21 cellular contexts compared by ENCODE assay signal in genomic region chr4:110848787-110849186, GRCh38.
A peak's percentile ranks its signal among the peaks of the same experiment; 100 is the strongest.
DNase-seq lines count a peak whose midpoint lies in the region; TF ChIP-seq lines count a peak whose summit lies in the region.
"Had no signal": no experiment of that assay in that cellular context is flagged by ENCODE, and none has a peak within 500 bp of the region (broad histone marks: within the 10 kb centered on the region; RNA-seq: fewer than 3 reads in every experiment).

No MANE protein-coding gene starts in this region.

- H3K4me3 ChIP-seq in OCI-LY3 (ENCODE audit: low read length): no peak overlapping the region
- no peak overlapping the region for H3K4me3 ChIP-seq in smooth muscle cell
- H3K4me3 ChIP-seq: A549; BLaER1 treated with 17β-estradiol and CSF1 and Interleukin-3, amounts not matched to agents 10 nM and 100 nM; GM23338; HAP-1 had no signal

- TF ChIP-seq CTCF in OCI-LY3 (IDR thresholded peaks at IDR 0.05; ENCODE audit: low read depth, low read length) (no peak), mesothelial cell of epicardium (IDR thresholded peaks at IDR 0.05; ENCODE audit: unreplicated experiment) (no peak), smooth muscle cell (IDR thresholded peaks at IDR 0.05; ENCODE audit: borderline replicate concordance, insufficient read depth, poor library complexity, severe bottlenecking) (no peak)

- peak overlapping the region; percentile 71 for H3K27ac Mint-ChIP-seq in mesothelial cell of epicardium
- H3K27ac Mint-ChIP-seq: CD14-positive monocyte; CD4-positive, alpha-beta T cell; CD8-positive, alpha-beta memory T cell; GM23338 had no signal

- H3K79me2 ChIP-seq in OCI-LY3 (ENCODE audit: low read length) (no peaks in the 10 kb centered on the region), smooth muscle cell (ENCODE audit: low read depth) (peaks cover 24% of the 10 kb centered on the region)

- H3K36me3 Mint-ChIP-seq in mesothelial cell of epicardium: no peaks in the 10 kb centered on the region
- H3K36me3 Mint-ChIP-seq: CD14-positive monocyte; CD8-positive, alpha-beta memory T cell had no signal

- no peaks in the 10 kb centered on the region for H3K27me3 Mint-ChIP-seq in mesothelial cell of epicardium (ENCODE audit: low read depth)
- H3K27me3 Mint-ChIP-seq: CD4-positive, alpha-beta T cell; CD8-positive, alpha-beta memory T cell had no signal

- H3K9me3 ChIP-seq in OCI-LY3 (ENCODE audit: insufficient read depth, low read length) (no peaks in the 10 kb centered on the region), smooth muscle cell (replicated peaks; ENCODE audit: low read depth) (no peaks in the 10 kb centered on the region)
- H3K9me3 ChIP-seq: A549; BE2C; BLaER1 treated with 17β-estradiol and CSF1 and Interleukin-3, amounts not matched to agents 10 nM and 100 nM; HAP-1 had no signal

- H3K9me3 Mint-ChIP-seq in mesothelial cell of epicardium: no peaks in the 10 kb centered on the region
- H3K9me3 Mint-ChIP-seq: CD4-positive, alpha-beta T cell; GM23338 had no signal

- H3K27me3 ChIP-seq in OCI-LY3 (ENCODE audit: low read depth, low read length): no peaks in the 10 kb centered on the region
- no peaks in the 10 kb centered on the region for H3K27me3 ChIP-seq in smooth muscle cell (ENCODE audit: low read depth)
- H3K27me3 ChIP-seq: BLaER1 treated with 17β-estradiol and CSF1 and Interleukin-3, amounts not matched to agents 10 nM and 100 nM had no signal

- peak overlapping the region; percentile 72; the same call in 1 of the 2 replicates for H3K4me2 ChIP-seq in OCI-LY3 (ENCODE audit: low read length)
- H3K4me2 ChIP-seq in smooth muscle cell: peak overlapping the region; percentile 68
- H3K4me2 ChIP-seq: A549; BLaER1 treated with 17β-estradiol and CSF1 and Interleukin-3, amounts not matched to agents 10 nM and 100 nM; GM23338 had no signal

- H3K4me1 Mint-ChIP-seq in mesothelial cell of epicardium: peaks cover 39% of the 10 kb centered on the region
- H3K4me1 Mint-ChIP-seq: CD14-positive monocyte; CD8-positive, alpha-beta memory T cell had no signal

- no peak overlapping the region for H3K27ac ChIP-seq in OCI-LY3 (ENCODE audit: low read length)
- H3K27ac ChIP-seq in smooth muscle cell (ENCODE audit: low read depth): peak overlapping the region; percentile 66
- H3K27ac ChIP-seq: A549; BLaER1 treated with 17β-estradiol and CSF1 and Interleukin-3, amounts not matched to agents 10 nM and 100 nM had no signal

- no peak overlapping the region for H2AFZ ChIP-seq in OCI-LY3 (ENCODE audit: low read depth, low read length)
- H2AFZ ChIP-seq in smooth muscle cell (ENCODE audit: low read depth): peak overlapping the region; percentile 28
- H2AFZ ChIP-seq: GM23338 had no signal

- no peaks in the 10 kb centered on the region for H3F3A ChIP-seq in smooth muscle cell (ENCODE audit: low read depth)

- H4K20me1 ChIP-seq in OCI-LY3 (ENCODE audit: insufficient read depth, low read length): no peaks in the 10 kb centered on the region
- H4K20me1 ChIP-seq in smooth muscle cell (ENCODE audit: low read depth): no peaks in the 10 kb centered on the region
- H4K20me1 ChIP-seq: BLaER1 treated with 17β-estradiol and CSF1 and Interleukin-3, amounts not matched to agents 10 nM and 100 nM had no signal

- DNase-seq in DMS53 (lab: John Stamatoyannopoulos, UW) (peak; percentile 5), DMS53 treated with DMSO at 0.1 percent for 48 hours (lab: John Stamatoyannopoulos, UW; ENCODE audit: unreplicated experiment) (no peak), mesothelial cell of epicardium (ENCODE audit: low spot score in 2 of 2, unreplicated experiment in 2 of 2) (no peak), smooth muscle cell (lab: John Stamatoyannopoulos, UW; ENCODE audit: unreplicated experiment) (no peak), H4 (ENCODE audit: low spot score) (no peak), SIG-M5 (lab: John Stamatoyannopoulos, UW) (no peak), pons (ENCODE audit: low spot score) (no peak)
- DNase-seq: 8988T; ACHN; AML-193; BE2C; CD4-positive, alpha-beta T cell; CD8-positive, alpha-beta memory T cell; DMS 273 treated with DMSO at 0.1 percent for 48 hours; DND-41 had no signal

- H3K36me3 ChIP-seq in OCI-LY3 (replicated peaks; ENCODE audit: low read depth, low read length): no peaks in the 10 kb centered on the region
- no peaks in the 10 kb centered on the region for H3K36me3 ChIP-seq in smooth muscle cell (ENCODE audit: low read depth)
- H3K36me3 ChIP-seq: BE2C; BLaER1 treated with 17β-estradiol and CSF1 and Interleukin-3, amounts not matched to agents 10 nM and 100 nM; HAP-1 had no signal

- H3K4me3 Mint-ChIP-seq in mesothelial cell of epicardium: no peak overlapping the region
- H3K4me3 Mint-ChIP-seq: CD14-positive monocyte; CD4-positive, alpha-beta T cell; CD8-positive, alpha-beta memory T cell; GM23338 had no signal

- H3K4me1 ChIP-seq in OCI-LY3 (ENCODE audit: low read length): peaks cover 37% of the 10 kb centered on the region
- peaks cover 13% of the 10 kb centered on the region for H3K4me1 ChIP-seq in smooth muscle cell (ENCODE audit: low read depth)
- H3K4me1 ChIP-seq: A549; BE2C; BLaER1 treated with 17β-estradiol and CSF1 and Interleukin-3, amounts not matched to agents 10 nM and 100 nM; HAP-1 had no signal

- H3K9ac ChIP-seq in OCI-LY3 (ENCODE audit: low read length) (no peak overlapping the region), smooth muscle cell (ENCODE audit: low read depth) (no peak overlapping the region)
- H3K9ac ChIP-seq: BLaER1 treated with 17β-estradiol and CSF1 and Interleukin-3, amounts not matched to agents 10 nM and 100 nM had no signal

- 62% methylated on average over 1 of the region's 1 CpG for WGBS in smooth muscle cell (ENCODE audit: low lambda C conversion rate)
